ENCODE assay signal across 20 cellular contexts in the genomic region with DNA sequence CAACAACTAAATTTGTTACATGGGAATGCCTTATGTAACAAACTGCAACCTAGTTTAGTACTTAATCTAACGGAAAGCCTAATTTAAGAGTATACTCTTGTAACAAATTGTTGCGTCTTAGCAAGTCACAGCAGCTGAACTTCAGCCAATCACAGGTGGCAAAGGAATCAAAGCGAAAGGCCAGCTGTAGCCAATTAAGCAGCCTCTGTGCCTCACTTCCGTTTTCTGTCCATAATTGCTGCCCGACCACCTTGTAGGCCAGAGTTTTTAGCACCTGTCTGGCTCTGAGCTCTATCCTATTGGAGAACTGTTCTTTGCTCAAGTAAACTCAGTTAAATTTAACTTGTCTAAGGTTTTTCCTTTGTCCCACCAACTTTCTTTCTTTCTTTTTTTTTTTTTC. TPM values are rescaled to one million over a fixed set of nuclear protein-coding genes. Genes with fewer than 3 reads are reported as not detected.
DNase-seq lines count a peak whose midpoint lies in the region; FAIRE-seq and TF ChIP-seq lines count a peak whose summit lies in the region.
"Had no signal": no experiment of that assay in that cellular context is flagged by ENCODE, and none has a peak within 500 bp of the region (broad histone marks: within the 10 kb centered on the region; RNA-seq: fewer than 3 reads in every experiment).

No MANE protein-coding gene starts in this region.

- no peak overlapping the region for H3K4ac ChIP-seq in neuronal stem cell (ENCODE audit: low read length)

- peak overlapping the region; percentile 23 for H2AFZ ChIP-seq in neuronal stem cell (ENCODE audit: low read length)

- no peak overlapping the region for H2AK5ac ChIP-seq in neuronal stem cell (ENCODE audit: low read depth, low read length)

- no peak overlapping the region for H2BK12ac ChIP-seq in neuronal stem cell (ENCODE audit: low read length)

- H3K27me3 ChIP-seq in neuronal stem cell (ENCODE audit: control insufficient read depth in 3 of 3, insufficient read depth in 3 of 3, low read depth in 1 of 3, low read length in 3 of 3) = no peaks in the 10 kb centered on the region

- no peak overlapping the region for H3K4me2 ChIP-seq in neuronal stem cell (ENCODE audit: insufficient read depth, low read length, poor library complexity, severe bottlenecking)

- H3K9me3 ChIP-seq in neuronal stem cell (replicated peaks in 1 of 2; ENCODE audit: control insufficient read depth in 2 of 2, insufficient read depth in 1 of 2, low read depth in 1 of 2, low read length in 2 of 2) = peaks cover 0 to 3% of the 10 kb centered on the region in 2 donors

- H3K27ac ChIP-seq in neuronal stem cell (replicated peaks; ENCODE audit: low read length) (no peak overlapping the region), substantia nigra (ENCODE audit: low read depth, low read length, poor library complexity, severe bottlenecking) (no peak overlapping the region)
- H3K27ac ChIP-seq: SK-N-MC had no signal

- no peak overlapping the region for H4K8ac ChIP-seq in neuronal stem cell (ENCODE audit: low read depth, low read length)

- H3K14ac ChIP-seq in neuronal stem cell (ENCODE audit: low read length) = no peak overlapping the region

- no peak for FAIRE-seq in GM12891 (lab: Jason Lieb, UNC)
- FAIRE-seq: H54, HepG2 had no signal

- H3K4me3 ChIP-seq in neuronal stem cell (ENCODE audit: low read length in 2 of 2) = no peak overlapping the region
- H3K4me3 ChIP-seq: SK-N-MC had no signal

- no peak for DNase-seq in GM12891 (ENCODE audit: insufficient read length, low spot score)
- peak; percentile 73 for DNase-seq in MV-4-11 (lab: John Stamatoyannopoulos, UW)
- peak; percentile 33 for DNase-seq in RPMI8226
- DNase-seq in neuronal stem cell (ENCODE audit: low spot score) = no peak
- DNase-seq in substantia nigra (lab: John Stamatoyannopoulos, UW) = no peak
- DNase-seq in NCI-H1105 (lab: John Stamatoyannopoulos, UW) = no peak
- no peak for DNase-seq in GDM1 (lab: John Stamatoyannopoulos, UW)
- DNase-seq: CD8-positive, alpha-beta T cell; DND-41; KG1; NCI-H1048; NCI-H1436; NCI-H187 treated with DMSO at 0.1 percent for 48 hours; NCI-H2107; NCI-H69; Right ventricle myocardium superior; T-helper 2 cell had no signal

- H3K9ac ChIP-seq in neuronal stem cell (ENCODE audit: low read depth, low read length, poor library complexity) = no peak overlapping the region

- no peak overlapping the region for H2BK120ac ChIP-seq in neuronal stem cell (ENCODE audit: low read depth, low read length)

- H2BK5ac ChIP-seq in neuronal stem cell (ENCODE audit: low read length) = no peak overlapping the region

- H3K23ac ChIP-seq in neuronal stem cell (ENCODE audit: low read depth, low read length, poor library complexity) = no peak overlapping the region

- no peak overlapping the region for H3K18ac ChIP-seq in neuronal stem cell (ENCODE audit: low read length)

- H3K36me3 ChIP-seq in neuronal stem cell (replicated peaks in 1 of 2; ENCODE audit: control insufficient read depth in 2 of 2, insufficient read depth in 2 of 2, low read length in 2 of 2) = no peaks in the 10 kb centered on the region

- H2BK15ac ChIP-seq in neuronal stem cell (ENCODE audit: low read length) = no peak overlapping the region

- WGBS in neuronal stem cell (ENCODE audit: extremely low coverage in 2 of 2, insufficient read length in 2 of 2, insufficient replicate concordance in 1 of 2), 2 donors = no CpG with 5 or more reads among the region's 5 CpGs

- H4K91ac ChIP-seq in neuronal stem cell (ENCODE audit: low read depth, low read length, poor library complexity) = no peak overlapping the region

- no peak for TF ChIP-seq POLR2A in GM12891 (IDR thresholded peaks at IDR 0.05; ENCODE audit: low read depth, low read length)

- H3K4me1 ChIP-seq in neuronal stem cell (ENCODE audit: control insufficient read depth in 2 of 2, insufficient read depth in 1 of 2, low read depth in 1 of 2, low read length in 2 of 2) = peaks cover 0 to 7% of the 10 kb centered on the region in 2 donors

- H3K79me1 ChIP-seq in neuronal stem cell (ENCODE audit: low read depth, low read length) = no peaks in the 10 kb centered on the region

TF ChIP-seq in GM12891, 5 proteins besides CTCF, POLR2A, EP300 and RAD21:
- TF ChIP-seq SPI1 (IDR thresholded peaks at IDR 0.05; ENCODE audit: low read depth, low read length) (peak; percentile 56), TAF1 (IDR thresholded peaks at IDR 0.05; ENCODE audit: low read depth, low read length) (no peak)

RNA-seq across cellular contexts. Expression of gene HSPH1, which starts 18.1 kb away (rescaled TPM):
- 50.7 TPM for polyA plus RNA-seq in GM12891 (2012; ENCODE audit: low read depth, missing spikeins)
- polyA plus RNA-seq in neuronal stem cell (2013, experiment 1 of 2) = 36.9 TPM
- 36.7 TPM for polyA plus RNA-seq in neuronal stem cell (2013, experiment 2 of 2)

RNA-seq across cellular contexts. Expression of gene B3GLCT, which starts 20.0 kb away (rescaled TPM):
- polyA plus RNA-seq in GM12891 (2012; ENCODE audit: low read depth, missing spikeins) = 0.08 TPM
- 4.5 TPM for polyA plus RNA-seq in neuronal stem cell (2013, experiment 1 of 2)
- polyA plus RNA-seq in neuronal stem cell (2013, experiment 2 of 2) = 4.6 TPM

Comparison
In these comparisons a context has a peak if more than half of its experiments do, and no peak if none do; other contexts are left out.
1. DNase-seq: peak in MV-4-11 (single experiment) and RPMI8226 (single experiment); none in GM12891 (single experiment), neuronal stem cell (single experiment), substantia nigra (0 of 49), NCI-H1105 (single experiment) and GDM1 (single experiment).